In genomic region chr17:6502871-6503509, GRCh38 we compare ENCODE assay signal across 13 cellular contexts. TPM values are rescaled to one million over a fixed set of nuclear protein-coding genes. Genes with fewer than 3 reads are reported as not detected.
DNase-seq lines count a peak whose midpoint lies in the region; ATAC-seq, FAIRE-seq and TF ChIP-seq lines count a peak whose summit lies in the region.
"Had no signal": no experiment of that assay in that cellular context is flagged by ENCODE, and none has a peak within 500 bp of the region (broad histone marks: within the 10 kb centered on the region; RNA-seq: fewer than 3 reads in every experiment).

No MANE protein-coding gene starts in this region.

- no peak for TF ChIP-seq POLR2A in H1 (IDR thresholded peaks at IDR 0.05; ENCODE audit: control extremely low read depth in 1 of 2, low read depth in 2 of 2, low read length in 2 of 2)

- H3K36me3 Mint-ChIP-seq in stimulated activated memory B cell treated with anti-CD40 and anti-IgM and Interleukin-4, amounts not matched to agents 10 μg/mL and 1 μg/mL and 100 μg/mL, for 72 hours, result no peaks in the 10 kb centered on the region
- H3K36me3 Mint-ChIP-seq in activated CD4-positive, alpha-beta memory T cell treated with anti-CD3 and anti-CD28 coated beads for 36 hours, result no peaks in the 10 kb centered on the region
- H3K36me3 Mint-ChIP-seq: CD14-positive monocyte; CD8-positive, alpha-beta memory T cell; IgD-negative memory B cell had no signal

- no peaks in the 10 kb centered on the region; a peak in 1 of 4 replicates for H3K9me3 ChIP-seq in H1 (ENCODE audit: insufficient read depth in 2 of 2, low read depth in 1 of 2, low read length in 1 of 2)
- H3K9me3 ChIP-seq: A549, Caco-2 had no signal

- peak overlapping the region; percentile 9 for H4K91ac ChIP-seq in H1 (replicated peaks; ENCODE audit: insufficient read length, low read length)

- TF ChIP-seq RAD21 in H1 (IDR thresholded peaks at IDR 0.05 in 1 of 2, conservative IDR thresholded peaks at IDR 0.05 in 1 of 2; ENCODE audit: low read depth in 2 of 2, low read length in 2 of 2), result no peak

- no peak overlapping the region for H2BK15ac ChIP-seq in H1 (ENCODE audit: low read length)

- H2BK120ac ChIP-seq in H1 (replicated peaks; ENCODE audit: low read depth, low read length), result no peak overlapping the region

- H3K18ac ChIP-seq in H1 (ENCODE audit: extremely low read depth, low read length), result no peak overlapping the region

- peak; percentile 14 for ATAC-seq in stimulated activated memory B cell treated with anti-CD40 and anti-IgM and Interleukin-4, amounts not matched to agents 10 μg/mL and 1 μg/mL and 100 μg/mL, for 72 hours
- ATAC-seq: A549 had no signal

- no peaks in the 10 kb centered on the region for H3K36me3 ChIP-seq in H1 (ENCODE audit: control insufficient read depth in 2 of 4, insufficient read depth in 4 of 4, low read length in 3 of 4)

- no peak overlapping the region for H3K4me3 Mint-ChIP-seq in stimulated activated memory B cell treated with anti-CD40 and anti-IgM and Interleukin-4, amounts not matched to agents 10 μg/mL and 1 μg/mL and 100 μg/mL, for 72 hours
- no peak overlapping the region for H3K4me3 Mint-ChIP-seq in activated CD4-positive, alpha-beta memory T cell treated with anti-CD3 and anti-CD28 coated beads for 36 hours
- H3K4me3 Mint-ChIP-seq: CD14-positive monocyte; CD8-positive, alpha-beta memory T cell; IgD-negative memory B cell had no signal

- no peak for TF ChIP-seq CTCF in H1 (IDR thresholded peaks at IDR 0.05; ENCODE audit: control extremely low read depth in 1 of 3, insufficient read depth in 1 of 3, low read depth in 1 of 3, low read length in 3 of 3)

- no peak overlapping the region for H2AK5ac ChIP-seq in H1 (ENCODE audit: low read depth, low read length)

- H3K4me1 ChIP-seq in H1 (replicated peaks in 1 of 4; ENCODE audit: control insufficient read depth in 3 of 4, insufficient read depth in 4 of 4, low read length in 3 of 4), result peaks cover 0 to 9% (median 2%) of the 10 kb centered on the region in 4 experiments; a peak in 3 of 7 replicates
- H3K4me1 ChIP-seq: Caco-2 had no signal

- no peak overlapping the region for H3K27ac Mint-ChIP-seq in stimulated activated memory B cell treated with anti-CD40 and anti-IgM and Interleukin-4, amounts not matched to agents 10 μg/mL and 1 μg/mL and 100 μg/mL, for 72 hours
- H3K27ac Mint-ChIP-seq in activated CD4-positive, alpha-beta memory T cell treated with anti-CD3 and anti-CD28 coated beads for 36 hours, result no peak overlapping the region
- H3K27ac Mint-ChIP-seq: CD14-positive monocyte, IgD-negative memory B cell had no signal

- no peak overlapping the region for H3K4ac ChIP-seq in H1 (replicated peaks; ENCODE audit: insufficient read length, low read depth, low read length)

- 84% methylated on average over 8 of the region's 8 CpGs; no CpG with 5 or more reads in 1 of the 2 experiments for WGBS in H1 (ENCODE audit: extremely low coverage in 1 of 2, insufficient coverage in 1 of 2, insufficient read length in 1 of 2, insufficient replicate concordance in 2 of 2, low coverage in 1 of 2, low lambda C conversion rate in 2 of 2, missing lambda C conversion rate in 1 of 2), 2 experiments

- H3K79me1 ChIP-seq in H1 (ENCODE audit: low read depth, low read length), result no peaks in the 10 kb centered on the region

- no peak overlapping the region for H2AFZ ChIP-seq in H1 (ENCODE audit: low read length)

- no peak for FAIRE-seq in H1 (lab: Jason Lieb, UNC)
- FAIRE-seq: A549, H54 had no signal

- H3K79me2 ChIP-seq in H1 (ENCODE audit: control insufficient read depth in 1 of 2, insufficient read depth in 2 of 2, low read length in 2 of 2), result no peaks in the 10 kb centered on the region

- no peaks in the 10 kb centered on the region for H3K23me2 ChIP-seq in H1 (ENCODE audit: low read depth, low read length)

- no peak overlapping the region for H2BK20ac ChIP-seq in H1 (ENCODE audit: low read length)

- no peak overlapping the region for H3K56ac ChIP-seq in H1 (replicated peaks; ENCODE audit: insufficient read length, low read depth, low read length)

- DNase-seq in H1 (ENCODE audit: low read depth in 1 of 2, low spot score in 2 of 2) (no peak), mesenteric fat pad (ENCODE audit: low spot score) (peak; percentile 62), iPS-NIHi7 (ENCODE audit: extremely low spot score) (no peak), NOMO-1 treated with dmso at 0.1 percent for 144 hours (lab: John Stamatoyannopoulos, UW; ENCODE audit: unreplicated experiment) (no peak)
- no peak for DNase-seq in activated CD4-positive, alpha-beta memory T cell treated with anti-CD3 and anti-CD28 coated beads for 36 hours
- DNase-seq: Caco-2; CD8-positive, alpha-beta memory T cell; GF-D8 had no signal

- no peak overlapping the region for H2BK5ac ChIP-seq in H1 (ENCODE audit: low read depth, low read length)

- POLR2A ChIA-PET in H1 (lab: Charles Lee; ENCODE audit: partially characterized antibody), result no interaction called here
- POLR2A ChIA-PET in activated CD4-positive, alpha-beta memory T cell treated with anti-CD3 and anti-CD28 coated beads for 36 hours (lab: Charles Lee), result no interaction called here

- TF ChIP-seq EP300 in H1 (IDR thresholded peaks at IDR 0.05; ENCODE audit: borderline replicate concordance in 1 of 2, low read depth in 2 of 2, low read length in 2 of 2), result no peak

- H3K4me3 ChIP-seq in H1 (ENCODE audit: extremely low read depth in 1 of 4, insufficient read depth in 2 of 4, low read depth in 3 of 4, low read length in 4 of 4), result no peak overlapping the region
- H3K4me3 ChIP-seq: A549 had no signal

- H3K27me3 ChIP-seq in H1 (replicated peaks in 1 of 4; ENCODE audit: control insufficient read depth in 3 of 4, extremely low read depth in 1 of 4, insufficient read depth in 3 of 4, low read length in 3 of 4), result no peaks in the 10 kb centered on the region

- no peak overlapping the region for H3K27ac ChIP-seq in H1 (ENCODE audit: low read depth, low read length)

- no peak overlapping the region for H2BK12ac ChIP-seq in H1 (ENCODE audit: low read depth, low read length)

- H4K20me1 ChIP-seq in H1 (replicated peaks in 1 of 2; ENCODE audit: control insufficient read depth in 1 of 2, insufficient read depth in 2 of 2, low read length in 2 of 2), result no peaks in the 10 kb centered on the region

- H3K9ac ChIP-seq in H1 (replicated peaks in 1 of 4; ENCODE audit: extremely low read depth in 1 of 4, low read depth in 3 of 4, low read length in 3 of 4), result no peak overlapping the region

- H3K14ac ChIP-seq in H1 (ENCODE audit: insufficient read length), result no peak overlapping the region

- H4K5ac ChIP-seq in H1 (ENCODE audit: insufficient read length, low read depth, low read length), result no peak overlapping the region

- H3K4me1 Mint-ChIP-seq in stimulated activated memory B cell treated with anti-CD40 and anti-IgM and Interleukin-4, amounts not matched to agents 10 μg/mL and 1 μg/mL and 100 μg/mL, for 72 hours, result no peaks in the 10 kb centered on the region
- H3K4me1 Mint-ChIP-seq in activated CD4-positive, alpha-beta memory T cell treated with anti-CD3 and anti-CD28 coated beads for 36 hours (ENCODE audit: low read depth), result no peaks in the 10 kb centered on the region
- H3K4me1 Mint-ChIP-seq: CD14-positive monocyte; CD8-positive, alpha-beta memory T cell; IgD-negative memory B cell had no signal

- H3K27me3 Mint-ChIP-seq in stimulated activated memory B cell treated with anti-CD40 and anti-IgM and Interleukin-4, amounts not matched to agents 10 μg/mL and 1 μg/mL and 100 μg/mL, for 72 hours, result peaks cover 21% of the 10 kb centered on the region
- H3K27me3 Mint-ChIP-seq in activated CD4-positive, alpha-beta memory T cell treated with anti-CD3 and anti-CD28 coated beads for 36 hours, result no peaks in the 10 kb centered on the region

- no peaks in the 10 kb centered on the region for H3K9me3 Mint-ChIP-seq in stimulated activated memory B cell treated with anti-CD40 and anti-IgM and Interleukin-4, amounts not matched to agents 10 μg/mL and 1 μg/mL and 100 μg/mL, for 72 hours
- no peaks in the 10 kb centered on the region for H3K9me3 Mint-ChIP-seq in activated CD4-positive, alpha-beta memory T cell treated with anti-CD3 and anti-CD28 coated beads for 36 hours
- H3K9me3 Mint-ChIP-seq: CD8-positive, alpha-beta memory T cell; IgD-negative memory B cell had no signal

- H3K23ac ChIP-seq in H1 (ENCODE audit: insufficient read length), result no peak overlapping the region

- no peak overlapping the region for H3K4me2 ChIP-seq in H1 (ENCODE audit: insufficient read depth in 1 of 2, low read depth in 2 of 2, low read length in 2 of 2)
- H3K4me2 ChIP-seq: A549 had no signal

- no peak overlapping the region for H4K8ac ChIP-seq in H1 (ENCODE audit: extremely low read depth, insufficient read depth, low read length)

- intact Hi-C loops in activated CD4-positive, alpha-beta memory T cell treated with anti-CD3 and anti-CD28 coated beads for 36 hours (cut with micrococcal nuclease), result no loop called here

- CTCF ChIA-PET in H1 (lab: Charles Lee; ENCODE audit: partially characterized antibody), result interaction anchor here (0.6 to 3.6 kb wide), 6 partner anchors 8 to 493 kb away, joined by 3 to 11 read pairs (median 3); no protein-coding TSS in a partner anchor
- CTCF ChIA-PET in activated CD4-positive, alpha-beta memory T cell treated with anti-CD3 and anti-CD28 coated beads for 36 hours (lab: Charles Lee), result interaction anchor here (0.6 kb wide), 1 partner anchor 90 kb away, joined by 5 read pairs; no protein-coding TSS in a partner anchor

RNA-seq across cellular contexts. Expression of gene PITPNM3, which starts 53.4 kb away (rescaled TPM):
- total RNA-seq in H1 (2021; fragmentation: NEBNext Ultra II Directional; extraction: Animal tissue kit (Norgen Biotek cat#: 25700)), result 1.7 and 2.1 TPM in 2 replicates
- polyA plus RNA-seq in H1 (2011; rRNA removed), result 3.1 and 4.8 TPM in 2 replicates
- polyA plus RNA-seq in H1 (2011; cell fraction: cytosol; rRNA removed), result 3.3 TPM
- 7.3 TPM for polyA plus RNA-seq in H1 (2011; cell fraction: nucleus; rRNA removed)
- 1.8 to 2.8 TPM (median 2.2 TPM) in 4 replicates for polyA plus RNA-seq in H1 (2012, experiment 1 of 2)
- 1.2 TPM for polyA plus RNA-seq in H1 (2012, experiment 2 of 2)
- polyA plus RNA-seq in H1 (2013, experiment 1 of 2), result 1.1 TPM
- 0.98 TPM for polyA plus RNA-seq in H1 (2013, experiment 2 of 2)
- polyA minus RNA-seq in H1 (2011; rRNA and poly(A)+ RNA removed), result 3.1 and 3.5 TPM in 2 replicates
- 3.4 TPM for polyA minus RNA-seq in H1 (2011; cell fraction: cytosol; rRNA and poly(A)+ RNA removed)
- polyA minus RNA-seq in H1 (2011; cell fraction: nucleus; rRNA and poly(A)+ RNA removed), result 3.5 TPM
- total RNA-seq in mesenteric fat pad, result 1.1 TPM
- under 1 TPM; 0.41 to 0.48 TPM for total RNA-seq in activated CD4-positive, alpha-beta memory T cell treated with anti-CD3 and anti-CD28 coated beads for 36 hours
- polyA plus RNA-seq: CD14-positive monocyte; CD8-positive, alpha-beta memory T cell; IgD-negative memory B cell had no signal

RNA-seq across cellular contexts. Expression of gene PIMREG, which starts 58.7 kb away (rescaled TPM):
- total RNA-seq in H1 (2021; fragmentation: NEBNext Ultra II Directional; extraction: Animal tissue kit (Norgen Biotek cat#: 25700)), result 133 and 143 TPM in 2 replicates
- 126 and 148 TPM in 2 replicates for polyA plus RNA-seq in H1 (2011; rRNA removed)
- polyA plus RNA-seq in H1 (2011; cell fraction: cytosol; rRNA removed), result 154 TPM
- polyA plus RNA-seq in H1 (2011; cell fraction: nucleus; rRNA removed), result 223 TPM
- 83.9 to 119 TPM (median 107 TPM) in 4 replicates for polyA plus RNA-seq in H1 (2012, experiment 1 of 2)
- 116 TPM for polyA plus RNA-seq in H1 (2012, experiment 2 of 2)
- polyA plus RNA-seq in H1 (2013, experiment 1 of 2), result 64.4 TPM
- 62.7 TPM for polyA plus RNA-seq in H1 (2013, experiment 2 of 2)
- 55.3 and 66.3 TPM in 2 replicates for polyA minus RNA-seq in H1 (2011; rRNA and poly(A)+ RNA removed)
- polyA minus RNA-seq in H1 (2011; cell fraction: cytosol; rRNA and poly(A)+ RNA removed), result 56.3 TPM
- 68.8 TPM for polyA minus RNA-seq in H1 (2011; cell fraction: nucleus; rRNA and poly(A)+ RNA removed)
- total RNA-seq in mesenteric fat pad, result not detected
- 10 to 100 TPM; 16.7 to 16.9 TPM for total RNA-seq in activated CD4-positive, alpha-beta memory T cell treated with anti-CD3 and anti-CD28 coated beads for 36 hours
- polyA plus RNA-seq: CD14-positive monocyte; CD8-positive, alpha-beta memory T cell; IgD-negative memory B cell had no signal

Comparison
In these comparisons a context has a peak if more than half of its experiments do, and no peak if none do; other contexts are left out.
1. RNA of gene PIMREG, which starts 58.7 kb away (total RNA-seq): 133 to 143 TPM in H1 and 16.7 to 16.9 TPM in activated CD4-positive, alpha-beta memory T cell treated with anti-CD3 and anti-CD28 coated beads for 36 hours; not detected in mesenteric fat pad (single experiment); every median in the first group is over 10 times any median in the second.